In genomic region chr7:47377741-47378140, GRCh38 we compare ENCODE assay signal across 1 cellular context.
TF ChIP-seq lines count a peak whose summit lies in the region.

No MANE protein-coding gene starts in this region.

TF ChIP-seq in H1, 55 proteins besides CTCF, POLR2A, EP300 and RAD21 (continued from another document):
- TF ChIP-seq ATF3 (IDR thresholded peaks at IDR 0.05; ENCODE audit: insufficient read depth, low read depth, low read length) (no peak), CHD2 (IDR thresholded peaks at IDR 0.05; ENCODE audit: low read length) (no peak), KDM1A (IDR thresholded peaks at IDR 0.05; ENCODE audit: borderline replicate concordance, low read length) (no peak), POU5F1 (IDR thresholded peaks at IDR 0.05; ENCODE audit: low read depth, low read length) (no peak)
TF ChIP-seq in H1: peak in this region for 0.
